8 cellular contexts compared by ENCODE assay signal in the genomic region with DNA sequence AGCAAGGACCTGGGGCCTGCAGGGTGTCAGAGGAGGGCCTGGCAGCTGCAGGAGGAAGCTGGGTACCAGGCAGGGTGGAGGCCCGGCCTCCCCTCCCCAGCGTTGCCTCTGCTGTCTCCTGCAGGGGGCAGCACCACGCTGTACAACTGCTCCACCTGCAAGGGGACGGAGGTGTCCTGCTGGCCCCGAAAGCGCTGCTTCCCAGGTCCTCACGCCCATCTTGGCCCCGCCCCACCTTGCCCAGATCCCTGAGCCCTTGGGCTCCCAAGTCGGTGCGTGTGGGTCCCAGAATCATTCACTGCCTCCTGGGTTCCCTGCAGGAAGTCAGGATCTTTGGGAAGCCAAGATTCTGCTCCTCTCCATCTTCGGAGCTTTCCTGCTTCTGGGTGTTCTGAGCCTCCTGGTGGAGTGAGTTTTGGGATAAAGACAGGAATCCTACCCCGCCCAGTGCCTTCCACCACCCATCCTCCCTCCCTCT. TPM values are rescaled to one million over a fixed set of nuclear protein-coding genes. Genes with fewer than 3 reads are reported as not detected.
A peak's percentile ranks its signal among the peaks of the same experiment; 100 is the strongest.
DNase-seq lines count a peak whose midpoint lies in the region; ATAC-seq and TF ChIP-seq lines count a peak whose summit lies in the region.

No MANE protein-coding gene starts in this region.

- H3K36me3 ChIP-seq in breast epithelium: no peaks in the 10 kb centered on the region

- peaks cover 0 to 12% of the 10 kb centered on the region in 2 donors for H3K4me1 ChIP-seq in breast epithelium

- peak; percentile 78 for TF ChIP-seq CTCF in WI38 (IDR thresholded peaks at IDR 0.05; ENCODE audit: low read depth, low read length)
- TF ChIP-seq CTCF in breast epithelium (IDR thresholded peaks at IDR 0.05): peak; percentile 81 to 91 (median 90)

- intact Hi-C loops in breast epithelium (cut with DNase I; ENCODE audit: low total_unique reads): loop anchor here (10.0 kb wide), 1 partner anchor 79 kb away; the partner anchor contains the start of genes FGF11 and TMEM102

- no peak for TF ChIP-seq POLR2A in breast epithelium (IDR thresholded peaks at IDR 0.05)

- no peaks in the 10 kb centered on the region for H3K9me3 ChIP-seq in breast epithelium

- ATAC-seq in HG02840 (IDR thresholded peaks at IDR 0.05; ENCODE audit: low FRiP score, unreplicated experiment): no peak

- no peaks in the 10 kb centered on the region for H3K27me3 ChIP-seq in breast epithelium

- H3K4me3 ChIP-seq in WI38 (ENCODE audit: low read depth, low read length): no peak overlapping the region
- H3K4me3 ChIP-seq in breast epithelium: peak overlapping the region in 2 of 3 donors; percentile 3 to 54

- H3K27ac ChIP-seq in breast epithelium: peak overlapping the region; percentile 60 to 74

- DNase-seq in NCI-H2107 (lab: John Stamatoyannopoulos, UW) (peak; percentile 31), NCI-H2107 treated with DMSO at 0.1 percent for 48 hours (lab: John Stamatoyannopoulos, UW; ENCODE audit: unreplicated experiment) (no peak), NCI-H1694 (lab: John Stamatoyannopoulos, UW) (peak; percentile 73), breast epithelium (ENCODE audit: low spot score in 2 of 2) (peak; percentile 69 to 85), iris pigment epithelial cell (ENCODE audit: low read depth) (peak; percentile 56)
- DNase-seq in stimulated activated CD4-positive, alpha-beta T cell treated with anti-CD3 and anti-CD28 coated beads, Interleukin-15, amount 100 ng/mL, for 1 hour (ENCODE audit: low read depth in 1 of 2, low spot score in 1 of 2): peak; percentile 72 to 73

RNA-seq across cellular contexts. Expression of gene TMEM95, which starts 1.2 kb away (rescaled TPM):
- not detected for total RNA-seq in breast epithelium

RNA-seq across cellular contexts. Expression of gene KCTD11, which starts 4.1 kb away (rescaled TPM):
- total RNA-seq in breast epithelium: 10 to 100 TPM in 2 of 3 donors, 1 to 10 TPM in 1; 9.1 to 11.5 (median 11.0) TPM

RNA-seq across cellular contexts. Expression of gene ACAP1, which starts 19.8 kb away (rescaled TPM):
- 1 to 10 TPM; 3.4 to 6.6 (median 5.2) TPM for total RNA-seq in breast epithelium

RNA-seq across cellular contexts. Expression of gene TNK1, which starts 24.8 kb away (rescaled TPM):
- 10 to 100 TPM in 2 of 3 donors, 1 to 10 TPM in 1; 1.1 to 22.1 (median 14.4) TPM for total RNA-seq in breast epithelium

RNA-seq across cellular contexts. Expression of gene NEURL4, which starts 27.0 kb away (rescaled TPM):
- 10 to 100 TPM; 15.0 to 22.9 (median 17.4) TPM for total RNA-seq in breast epithelium
